In genomic region chr12:86312258-86312657, GRCh38 we compare ENCODE assay signal across 34 cellular contexts. TPM values are rescaled to one million over a fixed set of nuclear protein-coding genes. Genes with fewer than 3 reads are reported as not detected.
"Had no signal": no experiment of that assay in that cellular context is flagged by ENCODE, and none has a peak within 500 bp of the region (broad histone marks: within the 10 kb centered on the region; RNA-seq: fewer than 3 reads in every experiment).

No MANE protein-coding gene starts in this region.

- H3K27ac ChIP-seq: adrenal gland, body of pancreas, brain microvascular endothelial cell, breast epithelium, VCaP had no signal

- H3K9me3 ChIP-seq: adrenal gland, body of pancreas, breast epithelium had no signal

- H3K27me3 ChIP-seq: adrenal gland, body of pancreas, brain microvascular endothelial cell, breast epithelium had no signal

- FAIRE-seq: astrocyte, TTC549 had no signal

- H3K4me1 ChIP-seq: adrenal gland, body of pancreas, breast epithelium had no signal

- H3K36me3 ChIP-seq: adrenal gland, brain microvascular endothelial cell, breast epithelium had no signal

- DNase-seq: activated B cell treated with CpG ODN at 0.5 μM for 24 hours; activated CD4-positive, alpha-beta memory T cell treated with anti-CD3 and anti-CD28 coated beads for 36 hours; activated CD4-positive, alpha-beta T cell treated with anti-CD3 and anti-CD28 coated beads for 4 hours; activated CD4-positive, alpha-beta T cell treated with anti-CD3 and anti-CD28 coated beads, Interleukin-2, amount 10 ng/mL, durations not matched to agents 24 days and 14 days; activated CD4-positive, alpha-beta T cell treated with anti-CD3 and anti-CD28 coated beads, Interleukin-2, amount 50 U/mL, for 1 hour; activated CD4-positive, alpha-beta T cell treated with anti-CD3 and anti-CD28 coated beads, Interleukin-2, amount 50 U/mL, for 4 hours; activated CD4-positive, CD25-positive, alpha-beta regulatory T cell treated with anti-CD3 and anti-CD28 coated beads, Interleukin-2, amount 50 U/mL, for 72 hours; activated CD8-positive, alpha-beta memory T cell treated with anti-CD3 and anti-CD28 coated beads, Interleukin-2, amount 50 U/mL, for 4 hours; activated CD8-positive, alpha-beta T cell treated with anti-CD3 and anti-CD28 coated beads for 36 hours; activated effector memory CD4-positive, alpha-beta T cell treated with anti-CD3 and anti-CD28 coated beads, Interleukin-2, amount 50 U/mL, for 16 hours; activated gamma-delta T cell treated with Interleukin-2 at 50 U/mL for 16 hours; activated naive CD4-positive, alpha-beta T cell; activated naive CD4-positive, alpha-beta T cell treated with anti-CD3 and anti-CD28 coated beads for 36 hours; activated naive CD4-positive, alpha-beta T cell treated with anti-CD3 and anti-CD28 coated beads, Interleukin-2, amount 50 U/mL, for 16 hours; activated naive CD8-positive, alpha-beta T cell treated with anti-CD3 and anti-CD28 coated beads for 36 hours; activated T-cell treated with anti-CD3 and anti-CD28 coated beads for 4 hours; activated T-cell treated with anti-CD3 and anti-CD28 coated beads, Interleukin-2, amount 50 U/mL, for 1 hour; activated T-cell treated with anti-CD3 and anti-CD28 coated beads, Interleukin-2, amount 50 U/mL, for 4 hours; activated T-cell treated with anti-CD3 and anti-CD28 coated beads, Interleukin-2, amount 50 U/mL, for 72 hours; adrenal gland; amniotic stem cell; aorta; body of pancreas; brain microvascular endothelial cell; central memory CD4-positive, alpha-beta T cell; T-helper 2 cell; T-helper 9 cell had no signal

- ATAC-seq: activated CD8-positive, alpha-beta T cell treated with anti-CD3 and anti-CD28 coated beads for 36 hours; activated naive CD4-positive, alpha-beta T cell treated with anti-CD3 and anti-CD28 coated beads, Interleukin-2, amount 50 U/mL, for 72 hours; activated T-cell treated with anti-CD3 and anti-CD28 coated beads, Interleukin-2, amount 50 U/mL, for 4 hours; activated T-cell treated with anti-CD3 and anti-CD28 coated beads, Interleukin-2, amount 50 U/mL, for 72 hours; activated T-helper 17 cell treated with anti-CD3 and anti-CD28 coated beads, Interleukin-2, amount 50 U/mL, for 72 hours; body of pancreas had no signal

- H3K4me3 ChIP-seq: adrenal gland, body of pancreas, breast epithelium had no signal

RNA-seq across cellular contexts. Expression of gene MGAT4C, which starts 56.1 kb away (rescaled TPM):
- total RNA-seq: activated B cell treated with CpG ODN at 0.5 μM for 24 hours; activated CD4-positive, alpha-beta memory T cell treated with anti-CD3 and anti-CD28 coated beads for 36 hours; activated CD4-positive, alpha-beta T cell treated with anti-CD3 and anti-CD28 coated beads, Interleukin-2, amount 10 ng/mL, durations not matched to agents 24 days and 14 days; activated CD8-positive, alpha-beta memory T cell treated with anti-CD3 and anti-CD28 coated beads for 36 hours; activated CD8-positive, alpha-beta T cell treated with anti-CD3 and anti-CD28 coated beads for 36 hours; activated naive CD4-positive, alpha-beta T cell treated with anti-CD3 and anti-CD28 coated beads for 36 hours; activated naive CD4-positive, alpha-beta T cell treated with anti-CD3 and anti-CD28 coated beads, Interleukin-2, amount 50 U/mL, for 72 hours; activated naive CD8-positive, alpha-beta T cell treated with anti-CD3 and anti-CD28 coated beads for 36 hours; activated T-cell treated with anti-CD3 and anti-CD28 coated beads, Interleukin-2, amount 50 U/mL, for 4 hours; activated T-cell treated with anti-CD3 and anti-CD28 coated beads, Interleukin-2, amount 50 U/mL, for 72 hours; activated T-helper 17 cell treated with anti-CD3 and anti-CD28 coated beads, Interleukin-2, amount 50 U/mL, for 72 hours had no signal
